ENCODE assay signal across 17 cellular contexts in the genomic region with DNA sequence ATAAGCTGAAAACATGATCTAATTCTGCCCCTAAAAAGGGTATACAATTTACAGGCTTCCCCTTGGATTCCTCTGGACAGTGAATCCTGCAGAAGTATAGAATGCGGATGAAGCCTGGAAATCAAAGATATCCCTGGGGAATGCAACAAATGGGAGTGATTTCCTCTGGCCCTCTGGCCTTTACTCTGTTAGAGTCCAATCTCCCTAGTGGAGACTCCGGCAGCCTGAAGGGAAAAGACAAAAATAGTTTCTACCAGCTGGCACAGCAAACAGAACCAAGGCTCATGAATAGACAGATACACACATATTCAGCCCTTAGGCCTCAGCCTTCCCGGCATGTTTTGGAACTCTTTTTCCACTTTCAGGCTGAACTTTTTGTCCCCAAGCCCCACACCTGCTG. TPM values are rescaled to one million over a fixed set of nuclear protein-coding genes. Genes with fewer than 3 reads are reported as not detected.
"Had no signal": no experiment of that assay in that cellular context is flagged by ENCODE, and none has a peak within 500 bp of the region (broad histone marks: within the 10 kb centered on the region; RNA-seq: fewer than 3 reads in every experiment).

No MANE protein-coding gene starts in this region.

- ATAC-seq: activated CD8-positive, alpha-beta memory T cell treated with anti-CD3 and anti-CD28 coated beads, Interleukin-2, amount 10 ng/mL, durations not matched to agents 7 days and 5 days; activated T-cell treated with anti-CD3 and anti-CD28 coated beads, Interleukin-2, amount 50 U/mL, for 4 hours; stimulated activated effector memory CD8-positive, alpha-beta T cell treated with anti-CD3 and anti-CD28 coated beads, Interleukin-12 subunit alpha, Interleukin-12 subunit beta, amount 100 ng/mL, for 72 hours had no signal

- H3K36me3 ChIP-seq: colonic mucosa, tibial artery, vagina had no signal

- H3K27ac Mint-ChIP-seq: activated CD8-positive, alpha-beta memory T cell treated with anti-CD3 and anti-CD28 coated beads, Interleukin-2, amount 10 ng/mL, durations not matched to agents 7 days and 5 days; activated naive CD8-positive, alpha-beta T cell treated with anti-CD3 and anti-CD28 coated beads for 36 hours; immature natural killer cell; stimulated activated effector memory CD8-positive, alpha-beta T cell treated with anti-CD3 and anti-CD28 coated beads, Interleukin-12 subunit alpha, Interleukin-12 subunit beta, amount 100 ng/mL, for 72 hours had no signal

- H3K36me3 Mint-ChIP-seq: activated CD8-positive, alpha-beta memory T cell treated with anti-CD3 and anti-CD28 coated beads, Interleukin-2, amount 10 ng/mL, durations not matched to agents 7 days and 5 days; activated naive CD8-positive, alpha-beta T cell treated with anti-CD3 and anti-CD28 coated beads for 36 hours; immature natural killer cell; stimulated activated effector memory CD8-positive, alpha-beta T cell treated with anti-CD3 and anti-CD28 coated beads, Interleukin-12 subunit alpha, Interleukin-12 subunit beta, amount 100 ng/mL, for 72 hours had no signal

- H3K79me2 ChIP-seq: parathyroid adenoma had no signal

- H3K4me3 ChIP-seq: colonic mucosa, tibial artery, vagina had no signal

- H3K4me1 ChIP-seq: colonic mucosa had no signal

- H3K27ac ChIP-seq: colonic mucosa, epithelial cell of prostate, parathyroid adenoma, vagina had no signal

- H3K9me3 ChIP-seq: colonic mucosa, tibial artery, vagina had no signal

- H3K4me1 Mint-ChIP-seq: activated CD8-positive, alpha-beta memory T cell treated with anti-CD3 and anti-CD28 coated beads, Interleukin-2, amount 10 ng/mL, durations not matched to agents 7 days and 5 days; immature natural killer cell; stimulated activated effector memory CD8-positive, alpha-beta T cell treated with anti-CD3 and anti-CD28 coated beads, Interleukin-12 subunit alpha, Interleukin-12 subunit beta, amount 100 ng/mL, for 72 hours had no signal

- H3K9me3 Mint-ChIP-seq: activated naive CD8-positive, alpha-beta T cell treated with anti-CD3 and anti-CD28 coated beads for 36 hours; activated T-cell treated with anti-CD3 and anti-CD28 coated beads, Interleukin-2, amount 50 U/mL, for 4 hours; stimulated activated effector memory CD8-positive, alpha-beta T cell treated with anti-CD3 and anti-CD28 coated beads, Interleukin-12 subunit alpha, Interleukin-12 subunit beta, amount 100 ng/mL, for 72 hours had no signal

- H3K9ac ChIP-seq: parathyroid adenoma had no signal

- H2AFZ ChIP-seq: parathyroid adenoma had no signal

- H3K27me3 ChIP-seq: colonic mucosa, tibial artery, vagina had no signal

- H3K4me3 Mint-ChIP-seq: activated CD8-positive, alpha-beta memory T cell treated with anti-CD3 and anti-CD28 coated beads, Interleukin-2, amount 10 ng/mL, durations not matched to agents 7 days and 5 days; activated naive CD8-positive, alpha-beta T cell treated with anti-CD3 and anti-CD28 coated beads for 36 hours; activated T-cell treated with anti-CD3 and anti-CD28 coated beads, Interleukin-2, amount 50 U/mL, for 4 hours; immature natural killer cell; stimulated activated effector memory CD8-positive, alpha-beta T cell treated with anti-CD3 and anti-CD28 coated beads, Interleukin-12 subunit alpha, Interleukin-12 subunit beta, amount 100 ng/mL, for 72 hours had no signal

- DNase-seq: activated CD4-positive, alpha-beta T cell treated with anti-CD3 and anti-CD28 coated beads, Interleukin-2, amount 50 U/mL, for 4 hours; activated CD4-positive, CD25-positive, alpha-beta regulatory T cell treated with anti-CD3 and anti-CD28 coated beads, Interleukin-2, amount 50 U/mL, for 72 hours; activated CD8-positive, alpha-beta memory T cell treated with anti-CD3 and anti-CD28 coated beads, Interleukin-2, amount 10 ng/mL, durations not matched to agents 7 days and 5 days; activated gamma-delta T cell treated with Interleukin-2 at 50 U/mL for 16 hours; activated naive CD8-positive, alpha-beta T cell treated with anti-CD3 and anti-CD28 coated beads for 36 hours; activated T-cell treated with anti-CD3 and anti-CD28 coated beads, Interleukin-2, amount 50 U/mL, for 4 hours; anterior cingulate cortex; colonic mucosa; effector CD8-positive, alpha-beta T cell; immature natural killer cell; T-helper 9 cell; tibial artery had no signal

RNA-seq across cellular contexts. Expression of a gene that starts 3.9 kb away (rescaled TPM):
- total RNA-seq: activated CD8-positive, alpha-beta memory T cell treated with anti-CD3 and anti-CD28 coated beads, Interleukin-2, amount 10 ng/mL, durations not matched to agents 7 days and 5 days; activated naive CD8-positive, alpha-beta T cell treated with anti-CD3 and anti-CD28 coated beads for 36 hours; activated T-cell treated with anti-CD3 and anti-CD28 coated beads, Interleukin-2, amount 50 U/mL, for 4 hours; colonic mucosa; glomerular endothelial cell; vagina had no signal
- polyA plus RNA-seq: immature natural killer cell had no signal
